Comparison of ENCODE assay signal across 2 cellular contexts in the genomic region with DNA sequence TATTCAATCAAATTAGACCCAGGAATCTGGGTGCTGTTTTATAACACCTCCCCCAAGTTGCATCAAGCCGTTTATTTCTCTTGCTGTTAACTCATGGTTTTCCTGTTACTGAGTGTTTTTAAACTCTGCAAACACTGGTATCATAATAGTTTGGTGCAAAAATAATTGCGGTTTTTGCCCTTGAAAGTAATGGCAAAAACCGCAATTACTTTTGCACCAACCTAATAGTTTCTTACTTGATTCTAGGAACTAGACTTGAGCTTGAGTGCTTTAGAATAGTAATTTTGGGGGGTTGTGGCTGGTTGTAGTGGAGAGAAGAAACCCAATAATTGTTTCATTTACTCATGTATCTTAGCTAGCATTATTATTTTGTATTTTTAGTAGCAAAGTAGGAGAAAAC.
TF ChIP-seq lines count a peak whose summit lies in the region.

No MANE protein-coding gene starts in this region.

TF ChIP-seq in HepG2, 621 proteins besides CTCF, POLR2A, EP300 and RAD21:
- TF ChIP-seq, protein P1, sequence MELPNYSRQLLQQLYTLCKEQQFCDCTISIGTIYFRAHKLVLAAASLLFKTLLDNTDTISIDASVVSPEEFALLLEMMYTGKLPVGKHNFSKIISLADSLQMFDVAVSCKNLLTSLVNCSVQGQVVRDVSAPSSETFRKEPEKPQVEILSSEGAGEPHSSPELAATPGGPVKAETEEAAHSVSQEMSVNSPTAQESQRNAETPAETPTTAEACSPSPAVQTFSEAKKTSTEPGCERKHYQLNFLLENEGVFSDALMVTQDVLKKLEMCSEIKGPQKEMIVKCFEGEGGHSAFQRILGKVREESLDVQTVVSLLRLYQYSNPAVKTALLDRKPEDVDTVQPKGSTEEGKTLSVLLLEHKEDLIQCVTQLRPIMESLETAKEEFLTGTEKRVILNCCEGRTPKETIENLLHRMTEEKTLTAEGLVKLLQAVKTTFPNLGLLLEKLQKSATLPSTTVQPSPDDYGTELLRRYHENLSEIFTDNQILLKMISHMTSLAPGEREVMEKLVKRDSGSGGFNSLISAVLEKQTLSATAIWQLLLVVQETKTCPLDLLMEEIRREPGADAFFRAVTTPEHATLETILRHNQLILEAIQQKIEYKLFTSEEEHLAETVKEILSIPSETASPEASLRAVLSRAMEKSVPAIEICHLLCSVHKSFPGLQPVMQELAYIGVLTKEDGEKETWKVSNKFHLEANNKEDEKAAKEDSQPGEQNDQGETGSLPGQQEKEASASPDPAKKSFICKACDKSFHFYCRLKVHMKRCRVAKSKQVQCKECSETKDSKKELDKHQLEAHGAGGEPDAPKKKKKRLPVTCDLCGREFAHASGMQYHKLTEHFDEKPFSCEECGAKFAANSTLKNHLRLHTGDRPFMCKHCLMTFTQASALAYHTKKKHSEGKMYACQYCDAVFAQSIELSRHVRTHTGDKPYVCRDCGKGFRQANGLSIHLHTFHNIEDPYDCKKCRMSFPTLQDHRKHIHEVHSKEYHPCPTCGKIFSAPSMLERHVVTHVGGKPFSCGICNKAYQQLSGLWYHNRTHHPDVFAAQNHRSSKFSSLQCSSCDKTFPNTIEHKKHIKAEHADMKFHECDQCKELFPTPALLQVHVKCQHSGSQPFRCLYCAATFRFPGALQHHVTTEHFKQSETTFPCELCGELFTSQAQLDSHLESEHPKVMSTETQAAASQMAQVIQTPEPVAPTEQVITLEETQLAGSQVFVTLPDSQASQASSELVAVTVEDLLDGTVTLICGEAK (IDR thresholded peaks at IDR 0.05), result peak; percentile 23; the same call in 1 of the 2 replicates
- TF ChIP-seq, protein P1 (CRISPR knock-in tag; IDR thresholded peaks at IDR 0.05), result no peak
- no peak for TF ChIP-seq ZNF205 (CRISPR knock-in tag; IDR thresholded peaks at IDR 0.05)

TF ChIP-seq in GM12878, 131 proteins besides CTCF, POLR2A, EP300 and RAD21:
- TF ChIP-seq ZNF687 (IDR thresholded peaks at IDR 0.05) (no peak), ZNF24 (IDR thresholded peaks at IDR 0.05) (no peak)
- TF ChIP-seq, protein P1 (IDR thresholded peaks at IDR 0.05; ENCODE audit: borderline replicate concordance), result peak; percentile 51; the same call in 1 of the 2 replicates
